Comparison of ENCODE assay signal across 8 cellular contexts in genomic region chr9:127803507-127804352, GRCh38.
DNase-seq lines count a peak whose midpoint lies in the region; ATAC-seq and TF ChIP-seq lines count a peak whose summit lies in the region.

No MANE protein-coding gene starts in this region.

- DNase-seq in DMS53 (lab: John Stamatoyannopoulos, UW) (peak; percentile 60), DMS53 treated with DMSO at 0.1 percent for 48 hours (lab: John Stamatoyannopoulos, UW; ENCODE audit: unreplicated experiment) (no peak), NCI-H774 (lab: John Stamatoyannopoulos, UW) (peak; percentile 17), brain microvascular endothelial cell (no peak), left kidney (ENCODE audit: low read depth, low spot score) (peak; percentile 34), substantia nigra (lab: John Stamatoyannopoulos, UW) (peak in 3 of 49 donors; percentile 14 to 72 (median 41)), KG1 (lab: John Stamatoyannopoulos, UW) (no peak)

- H3K36me3 ChIP-seq in brain microvascular endothelial cell (replicated peaks) = peaks cover 25% of the 10 kb centered on the region

- H3K27ac ChIP-seq in brain microvascular endothelial cell (peak overlapping the region; percentile 83), substantia nigra (ENCODE audit: low read depth, low read length, poor library complexity, severe bottlenecking) (peak overlapping the region; percentile 86)

- peak overlapping the region; percentile 81 for H3K4me3 ChIP-seq in brain microvascular endothelial cell (ENCODE audit: low read depth, low read length)

- no peaks in the 10 kb centered on the region for H3K27me3 ChIP-seq in brain microvascular endothelial cell (replicated peaks)

- in situ Hi-C loops in brain microvascular endothelial cell (cut with HindIII; ENCODE audit: low pct_ligation_motif_present, low sequenced_read_pairs) = no loop called here

- TF ChIP-seq CTCF in brain microvascular endothelial cell (IDR thresholded peaks at IDR 0.05; ENCODE audit: low read depth, low read length, missing control alignments) = no peak

- ATAC-seq in GM19351 (IDR thresholded peaks at IDR 0.05; ENCODE audit: unreplicated experiment) = no peak

Comparison
In these comparisons a context has a peak if more than half of its experiments do, and no peak if none do; other contexts are left out.
1. DNase-seq: peak in DMS53 (single experiment), NCI-H774 (single experiment) and left kidney (single experiment); none in DMS53 treated with DMSO at 0.1 percent for 48 hours (single experiment), brain microvascular endothelial cell (single experiment) and KG1 (single experiment).